ENCODE assay signal across 29 cellular contexts in genomic region chr3:105316307-105316706, GRCh38.
"Had no signal": no experiment of that assay in that cellular context is flagged by ENCODE, and none has a peak within 500 bp of the region (broad histone marks: within the 10 kb centered on the region; RNA-seq: fewer than 3 reads in every experiment).

No MANE protein-coding gene starts in this region.

- H3K9me3 ChIP-seq: ovary, psoas muscle, right lobe of liver, sigmoid colon, stomach, thoracic aorta, thyroid gland, tibial nerve, upper lobe of left lung, uterus had no signal

- H3K79me2 ChIP-seq: parathyroid adenoma had no signal

- H2AFZ ChIP-seq: parathyroid adenoma had no signal

- DNase-seq: naive thymus-derived CD4-positive, alpha-beta T cell; nephron progenitor cell; occipital lobe; ovary; posterior cingulate gyrus; psoas muscle; right cardiac atrium; right lobe of liver; sigmoid colon; small intestine; stimulated activated CD4-positive, alpha-beta T cell treated with anti-CD3 and anti-CD28 coated beads, Interleukin-15, amount 100 ng/mL, for 24 hours; stimulated activated CD4-positive, alpha-beta T cell treated with anti-CD3 and anti-CD28 coated beads, Interleukin-2, amount 100 ng/mL, for 24 hours; stimulated activated CD4-positive, alpha-beta T cell treated with anti-CD3 and anti-CD28 coated beads, Interleukin-2, amount 100 ng/mL, for 48 hours; stimulated activated CD4-positive, alpha-beta T cell treated with anti-CD3 and anti-CD28 coated beads, Interleukin-4, amount 100 ng/mL, for 24 hours; stimulated activated naive B cell treated with anti-CD40 and anti-IgM and Interleukin-4, amounts not matched to agents 10 μg/mL and 1 μg/mL and 100 μg/mL, for 72 hours; stimulated activated naive CD4-positive, alpha-beta T cell treated with Interleukin-2 at 50 U/mL for 16 hours; stomach; thyroid gland; trophoblast cell; upper lobe of left lung; uterus had no signal

- H3K27ac Mint-ChIP-seq: naive thymus-derived CD4-positive, alpha-beta T cell; natural killer cell treated with Interleukin-12 subunit alpha and Interleukin-12 subunit beta and Interleukin-15 and Interleukin-18, amount 100 ng/mL, for 72 hours; nephron progenitor cell; progenitor cell of endocrine pancreas; stimulated activated effector memory CD8-positive, alpha-beta T cell treated with anti-CD3 and anti-CD28 coated beads, Interleukin-12 subunit alpha, Interleukin-12 subunit beta, amount 100 ng/mL, for 72 hours; stimulated activated naive B cell treated with anti-CD40 and anti-IgM and Interleukin-4, amounts not matched to agents 10 μg/mL and 1 μg/mL and 100 μg/mL, for 72 hours; stimulated activated naive CD8-positive, alpha-beta T cell treated with anti-CD3 and anti-CD28 coated beads, Interleukin-15, Interleukin-2, amounts not matched to agents 100 ng/mL and 50 ng/mL, for 24 hours had no signal

- H3K36me3 Mint-ChIP-seq: naive thymus-derived CD4-positive, alpha-beta T cell; natural killer cell treated with Interleukin-12 subunit alpha and Interleukin-12 subunit beta and Interleukin-15 and Interleukin-18, amount 100 ng/mL, for 72 hours; stimulated activated effector memory CD8-positive, alpha-beta T cell treated with anti-CD3 and anti-CD28 coated beads, Interleukin-12 subunit alpha, Interleukin-12 subunit beta, amount 100 ng/mL, for 72 hours; stimulated activated naive B cell treated with anti-CD40 and anti-IgM and Interleukin-4, amounts not matched to agents 10 μg/mL and 1 μg/mL and 100 μg/mL, for 72 hours had no signal

- H3K36me3 ChIP-seq: ovary, right lobe of liver, sigmoid colon, stomach, thoracic aorta, thyroid gland, tibial nerve, upper lobe of left lung, uterus had no signal

- H3K9me3 Mint-ChIP-seq: stimulated activated effector memory CD8-positive, alpha-beta T cell treated with anti-CD3 and anti-CD28 coated beads, Interleukin-12 subunit alpha, Interleukin-12 subunit beta, amount 100 ng/mL, for 72 hours; stimulated activated naive B cell treated with anti-CD40 and anti-IgM and Interleukin-4, amounts not matched to agents 10 μg/mL and 1 μg/mL and 100 μg/mL, for 72 hours; stimulated activated naive CD8-positive, alpha-beta T cell treated with anti-CD3 and anti-CD28 coated beads, Interleukin-15, Interleukin-2, amounts not matched to agents 100 ng/mL and 50 ng/mL, for 24 hours had no signal

- H3K27me3 Mint-ChIP-seq: natural killer cell treated with Interleukin-12 subunit alpha and Interleukin-12 subunit beta and Interleukin-15 and Interleukin-18, amount 100 ng/mL, for 72 hours; progenitor cell of endocrine pancreas; stimulated activated naive B cell treated with anti-CD40 and anti-IgM and Interleukin-4, amounts not matched to agents 10 μg/mL and 1 μg/mL and 100 μg/mL, for 72 hours; stimulated activated naive CD8-positive, alpha-beta T cell treated with anti-CD3 and anti-CD28 coated beads, Interleukin-15, Interleukin-2, amounts not matched to agents 100 ng/mL and 50 ng/mL, for 24 hours had no signal

- H3K4me3 Mint-ChIP-seq: naive thymus-derived CD4-positive, alpha-beta T cell; natural killer cell treated with Interleukin-12 subunit alpha and Interleukin-12 subunit beta and Interleukin-15 and Interleukin-18, amount 100 ng/mL, for 72 hours; nephron progenitor cell; neural crest cell; stimulated activated effector memory CD8-positive, alpha-beta T cell treated with anti-CD3 and anti-CD28 coated beads, Interleukin-12 subunit alpha, Interleukin-12 subunit beta, amount 100 ng/mL, for 72 hours; stimulated activated naive B cell treated with anti-CD40 and anti-IgM and Interleukin-4, amounts not matched to agents 10 μg/mL and 1 μg/mL and 100 μg/mL, for 72 hours; stimulated activated naive CD8-positive, alpha-beta T cell treated with anti-CD3 and anti-CD28 coated beads, Interleukin-15, Interleukin-2, amounts not matched to agents 100 ng/mL and 50 ng/mL, for 24 hours had no signal

- H3K4me1 Mint-ChIP-seq: naive thymus-derived CD4-positive, alpha-beta T cell; nephron progenitor cell; neural crest cell; stimulated activated effector memory CD8-positive, alpha-beta T cell treated with anti-CD3 and anti-CD28 coated beads, Interleukin-12 subunit alpha, Interleukin-12 subunit beta, amount 100 ng/mL, for 72 hours; stimulated activated naive B cell treated with anti-CD40 and anti-IgM and Interleukin-4, amounts not matched to agents 10 μg/mL and 1 μg/mL and 100 μg/mL, for 72 hours had no signal

- H3K9ac ChIP-seq: parathyroid adenoma had no signal

- H3K4me3 ChIP-seq: ovary, psoas muscle, right lobe of liver, sigmoid colon, stomach, thoracic aorta, thyroid gland, tibial nerve, upper lobe of left lung, uterus had no signal

- H3K4me1 ChIP-seq: parathyroid adenoma, psoas muscle, right lobe of liver, sigmoid colon, stomach, thyroid gland, tibial nerve, upper lobe of left lung, uterus had no signal

- H3K27ac ChIP-seq: ovary, parathyroid adenoma, psoas muscle, right lobe of liver, sigmoid colon, stomach, thoracic aorta, thyroid gland, tibial nerve, uterus had no signal

- ATAC-seq: naive thymus-derived CD4-positive, alpha-beta T cell; natural killer cell treated with Interleukin-12 subunit alpha and Interleukin-12 subunit beta and Interleukin-15 and Interleukin-18, amount 100 ng/mL, for 72 hours; psoas muscle; right cardiac atrium; right lobe of liver; stimulated activated effector memory CD8-positive, alpha-beta T cell treated with anti-CD3 and anti-CD28 coated beads, Interleukin-12 subunit alpha, Interleukin-12 subunit beta, amount 100 ng/mL, for 72 hours; stimulated activated naive B cell treated with anti-CD40 and anti-IgM and Interleukin-4, amounts not matched to agents 10 μg/mL and 1 μg/mL and 100 μg/mL, for 72 hours had no signal

- H3K27me3 ChIP-seq: ovary, right lobe of liver, sigmoid colon, stomach, thyroid gland, tibial nerve, upper lobe of left lung, uterus had no signal
